8 cellular contexts compared by ENCODE assay signal in the genomic region with DNA sequence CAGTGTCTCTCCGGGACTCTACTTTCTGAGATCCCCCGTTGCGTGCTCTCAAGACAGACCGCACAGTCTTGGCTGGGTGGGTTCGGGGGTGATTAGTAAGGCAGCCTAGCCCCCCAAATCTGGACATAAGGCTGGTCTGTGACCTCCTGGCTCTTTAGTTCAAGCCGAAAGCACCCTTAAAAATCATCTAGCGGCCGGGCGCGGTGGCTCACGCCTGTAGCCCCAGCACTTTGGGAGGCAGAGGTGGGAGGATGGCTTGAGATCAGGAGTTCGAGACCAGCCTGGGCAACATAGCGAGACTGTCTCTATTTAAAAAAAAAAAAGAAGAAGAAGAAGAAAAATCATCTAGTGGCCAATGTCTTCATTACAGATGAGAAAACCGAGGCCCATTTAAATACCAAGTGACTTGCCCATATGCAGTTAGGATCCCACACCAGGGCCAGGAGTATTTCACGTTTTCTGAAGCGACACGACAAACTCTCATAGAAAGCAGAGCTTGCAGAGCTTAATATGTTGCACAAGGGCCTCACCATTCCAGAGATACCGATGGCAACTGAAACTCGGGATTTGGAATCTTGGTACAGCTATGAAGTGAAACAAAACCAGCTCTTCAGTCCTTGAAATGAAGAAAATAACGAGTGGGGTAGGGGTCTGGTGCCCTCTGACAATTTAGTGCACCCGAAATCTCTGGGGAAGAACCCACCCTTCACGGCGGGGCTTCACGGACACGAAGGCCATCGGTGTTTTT. TPM values are rescaled to one million over a fixed set of nuclear protein-coding genes. Genes with fewer than 3 reads are reported as not detected.
DNase-seq lines count a peak whose midpoint lies in the region; ATAC-seq, FAIRE-seq and TF ChIP-seq lines count a peak whose summit lies in the region.

No MANE protein-coding gene starts in this region.

- 47% methylated on average over 26 of the region's 26 CpGs for WGBS in GM12878 (ENCODE audit: insufficient coverage, insufficient replicate concordance, low lambda C conversion rate, missing lambda C conversion rate)
- 38% methylated on average over 19 of the region's 26 CpGs for WGBS in right lobe of liver (ENCODE audit: insufficient coverage, low coverage, low lambda C conversion rate, missing lambda C conversion rate)

- POLR2A ChIA-PET in GM12878 (lab: Charles Lee), result interaction anchor here (0.6 to 4.8 kb wide), 7 partner anchors 10 to 71 kb away, joined by 3 to 52 read pairs (median 5); no protein-coding TSS in a partner anchor

- DNase-seq in GM12878 (ENCODE audit: low read depth, low spot score) (no peak), right lobe of liver (no peak), upper lobe of right lung (no peak), NCI-H146 treated with DMSO at 0.1 percent for 48 hours (lab: John Stamatoyannopoulos, UW; ENCODE audit: unreplicated experiment) (no peak)

- H2AFZ ChIP-seq in Loucy (ENCODE audit: low read length) (peak overlapping the region; percentile 89), GM12878 (ENCODE audit: control insufficient read depth, low read depth, low read length) (peak overlapping the region; percentile 52)

- H3K4me3 ChIP-seq in Loucy (ENCODE audit: low read length, poor library complexity, severe bottlenecking), result peak overlapping the region; percentile 87
- peak overlapping the region; percentile 69 for H3K4me3 ChIP-seq in GM12878
- peak overlapping the region; percentile 62 to 84 (median 74) for H3K4me3 ChIP-seq in right lobe of liver
- peak overlapping the region; percentile 82 for H3K4me3 ChIP-seq in upper lobe of right lung

- no peak for FAIRE-seq in GM12878 (lab: Jason Lieb, UNC)

- H3K9me2 ChIP-seq in Loucy (replicated peaks; ENCODE audit: low read depth, low read length), result no peaks in the 10 kb centered on the region

- CTCF ChIA-PET in GM12878 (lab: Yijun Ruan, JAX), result interaction anchor here (0.8 to 11.3 kb wide), 5 partner anchors 11 to 1386 kb away, joined by 3 to 227 read pairs (median 3); no protein-coding TSS in a partner anchor

- SMC1A ChIA-PET in GM12878 (lab: Charles Lee; ENCODE audit: uncharacterized antibody, unreplicated experiment), result interaction anchor here (0.9 to 1.5 kb wide), 9 partner anchors 10 to 107 kb away, joined by 3 to 7 read pairs (median 3); no protein-coding TSS in a partner anchor

- no peak for TF ChIP-seq RAD21 in GM12878 (IDR thresholded peaks at IDR 0.05; ENCODE audit: insufficient read depth, low read depth, low read length)

- no peak for ATAC-seq in GM12878
- peak in 3 of 4 donors; percentile 1 to 17 (median 14) for ATAC-seq in right lobe of liver
- no peak for ATAC-seq in upper lobe of right lung
- ATAC-seq in GM21717 (IDR thresholded peaks at IDR 0.05; ENCODE audit: unreplicated experiment), result no peak
- no peak for ATAC-seq in HG02870 (IDR thresholded peaks at IDR 0.05; ENCODE audit: unreplicated experiment)

- H3K4me2 ChIP-seq in Loucy (ENCODE audit: low read depth, low read length, poor library complexity, severe bottlenecking), result peak overlapping the region; percentile 92
- peak overlapping the region; percentile 97 for H3K4me2 ChIP-seq in GM12878 (ENCODE audit: control insufficient read depth, insufficient read depth)

- H3F3A ChIP-seq in Loucy (ENCODE audit: low read depth), result no peaks in the 10 kb centered on the region

- TF ChIP-seq CTCF in C4-2B (conservative IDR thresholded peaks at IDR 0.05), result no peak; the same call in 1 of the 2 replicates
- no peak for TF ChIP-seq CTCF in Loucy (conservative IDR thresholded peaks at IDR 0.05; ENCODE audit: low read length)
- TF ChIP-seq CTCF in GM12878 (IDR thresholded peaks at IDR 0.05 in 2 of 3, conservative IDR thresholded peaks at IDR 0.05 in 1 of 3; ENCODE audit: control insufficient read depth in 2 of 3, extremely low read depth in 1 of 3, insufficient read depth in 1 of 3, low read depth in 3 of 3, low read length in 3 of 3), result 0 out of 6 replicates have a peak, but pooled peaks of 1 of the 3 experiments have one; percentile 4
- peak in 1 of 4 donors; percentile 22 for TF ChIP-seq CTCF in right lobe of liver (IDR thresholded peaks at IDR 0.05)
- no peak for TF ChIP-seq CTCF in upper lobe of right lung (IDR thresholded peaks at IDR 0.05)

- H4K20me1 ChIP-seq in Loucy (ENCODE audit: insufficient read depth, low read length, poor library complexity, severe bottlenecking), result peaks cover 31% of the 10 kb centered on the region
- H4K20me1 ChIP-seq in GM12878 (ENCODE audit: control insufficient read depth, insufficient read depth), result no peaks in the 10 kb centered on the region

- H3K36me3 ChIP-seq in Loucy (ENCODE audit: insufficient read depth, low read length) (no peaks in the 10 kb centered on the region), GM12878 (ENCODE audit: control insufficient read depth in 2 of 2, insufficient read depth in 2 of 2, low read length in 1 of 2) (peaks cover 0 to 4% of the 10 kb centered on the region in 2 experiments; a peak in 1 of 4 replicates), right lobe of liver (no peaks in the 10 kb centered on the region), upper lobe of right lung (no peaks in the 10 kb centered on the region)

- intact Hi-C loops in GM12878 (cut with micrococcal nuclease; ENCODE audit: unreplicated experiment) (loop anchor here (10.0 kb wide), 1 partner anchor 430 kb away; no protein-coding TSS in a partner anchor), right lobe of liver (cut with DNase I) (no loop called here), upper lobe of right lung (cut with DNase I) (no loop called here)

- H3K9ac ChIP-seq in Loucy (ENCODE audit: low read depth, low read length, poor library complexity, severe bottlenecking) (peak overlapping the region; percentile 94), GM12878 (ENCODE audit: control insufficient read depth, insufficient read depth, low read length) (peak overlapping the region; percentile 63)

- peaks cover 50% of the 10 kb centered on the region for H3K4me1 ChIP-seq in Loucy (ENCODE audit: insufficient read depth, low read length, poor library complexity, severe bottlenecking)
- peaks cover 27% of the 10 kb centered on the region for H3K4me1 ChIP-seq in GM12878 (ENCODE audit: control insufficient read depth, insufficient read depth, low read length)
- H3K4me1 ChIP-seq in right lobe of liver, result peaks cover 0 to 31% (median 3%) of the 10 kb centered on the region in 4 donors
- peaks cover 35% of the 10 kb centered on the region for H3K4me1 ChIP-seq in upper lobe of right lung

- no peak for TF ChIP-seq POLR2A in GM12878 (IDR thresholded peaks at IDR 0.05; ENCODE audit: low read depth, low read length)
- no peak for TF ChIP-seq POLR2A in right lobe of liver (IDR thresholded peaks at IDR 0.05)

- peak overlapping the region; percentile 96 for H3K27ac ChIP-seq in C4-2B
- H3K27ac ChIP-seq in GM12878 (ENCODE audit: control insufficient read depth, insufficient read depth), result peak overlapping the region; percentile 77
- H3K27ac ChIP-seq in right lobe of liver, result peak overlapping the region; percentile 95 to 97 (median 95)
- H3K27ac ChIP-seq in upper lobe of right lung, result peak overlapping the region; percentile 92

- TSS peak; percentile 96 for BruUV-seq in GM12878 (replicated peaks; lab: Mats Ljungman, UMichigan)

- H3K27me3 ChIP-seq in Loucy (ENCODE audit: insufficient read depth, low read length, poor library complexity, severe bottlenecking) (no peaks in the 10 kb centered on the region), GM12878 (replicated peaks in 1 of 2; ENCODE audit: control insufficient read depth in 2 of 2, insufficient read depth in 2 of 2, low read length in 1 of 2) (no peaks in the 10 kb centered on the region), right lobe of liver (no peaks in the 10 kb centered on the region), upper lobe of right lung (no peaks in the 10 kb centered on the region)

- in situ Hi-C loops in GM12878 (cut with MboI), result no loop called here

- RAD21 ChIA-PET in GM12878 (lab: Charles Lee; ENCODE audit: unreplicated experiment), result interaction anchor here (0.9 to 4.6 kb wide), 10 partner anchors 9 to 508 kb away, joined by 3 to 28 read pairs (median 4); no protein-coding TSS in a partner anchor

- H3K79me2 ChIP-seq in Loucy (ENCODE audit: insufficient read depth, low read length) (peaks cover 43% of the 10 kb centered on the region), GM12878 (ENCODE audit: control insufficient read depth, insufficient read depth, low read length) (peaks cover 41% of the 10 kb centered on the region)

- TF ChIP-seq EP300 in GM12878 (IDR thresholded peaks at IDR 0.05; ENCODE audit: borderline replicate concordance in 1 of 2, control insufficient read depth in 1 of 2, low read depth in 2 of 2, low read length in 2 of 2), result no peak

- H3K9me3 ChIP-seq in Loucy (ENCODE audit: insufficient read depth, low read depth, low read length) (no peaks in the 10 kb centered on the region), GM12878 (replicated peaks; ENCODE audit: control insufficient read depth, insufficient read depth, low read length) (no peaks in the 10 kb centered on the region; the same call in 2 of the 3 replicates), right lobe of liver (no peaks in the 10 kb centered on the region), upper lobe of right lung (no peaks in the 10 kb centered on the region)

RNA-seq across cellular contexts. Expression of gene HILPDA, which starts 0.7 kb away (rescaled TPM):
- 232 and 244 TPM in 2 replicates for total RNA-seq in GM12878 (2013; cell fraction: nucleolus; rRNA removed)
- total RNA-seq in GM12878 (2014; rRNA removed) (15.1 and 16.4 TPM in 2 replicates), GM12878 (2014; rRNA removed; fragmentation: Illumina TruSeq; extraction: Trizol) (19.6 and 21.2 TPM in 2 replicates), GM12878 (2021) (12.0 and 14.1 TPM in 2 replicates), right lobe of liver (10 to 100 TPM in 1 of 6 experiments, 1 to 10 TPM in 5; 1.8 to 60.6 (median 3.6) TPM), upper lobe of right lung (8.9 TPM)
- polyA plus RNA-seq in GM12878 (2011; ENCODE audit: low read depth), result 22.4 TPM
- polyA plus RNA-seq in GM12878 (2011; rRNA removed) (198 and 232 TPM in 2 replicates), GM12878 (2014; fragmentation: Illumina TruSeq; extraction: Trizol) (22.1 and 24.2 TPM in 2 replicates), GM12878 (2014; fragmentation: Nextera tagmentation; extraction: Ambion mirVana) (10 to 100 TPM; 37.4 to 44.0 TPM), GM12878 (2014; rRNA removed) (26.1 and 29.6 TPM in 2 replicates), GM12878 (2016; fragmentation: Nextera tagmentation; extraction: Ambion mirVana) (10 to 100 TPM; 24.5 to 28.4 TPM)
- polyA plus RNA-seq in GM12878 (2011; cell fraction: cytosol; rRNA removed), result 184 and 280 TPM in 2 replicates
- 85.4 and 130 TPM in 2 replicates for polyA plus RNA-seq in GM12878 (2011; cell fraction: nucleus; rRNA removed)
- polyA plus RNA-seq in GM12878 (2012), result 26.2 and 86.6 TPM in 2 replicates
- 141 and 166 TPM in 2 replicates for polyA minus RNA-seq in GM12878 (2011; rRNA and poly(A)+ RNA removed)
- 42.1 and 54.1 TPM in 2 replicates for polyA minus RNA-seq in GM12878 (2011; cell fraction: cytosol; rRNA and poly(A)+ RNA removed)
- polyA minus RNA-seq in GM12878 (2011; cell fraction: nucleus; rRNA and poly(A)+ RNA removed), result 97.8 and 100.0 TPM in 2 replicates

RNA-seq across cellular contexts. Expression of gene METTL2B, which starts 21.6 kb away (rescaled TPM):
- 56.9 and 63.6 TPM in 2 replicates for total RNA-seq in GM12878 (2013; cell fraction: nucleolus; rRNA removed)
- total RNA-seq in GM12878 (2014; rRNA removed) (26.8 and 29.4 TPM in 2 replicates), GM12878 (2014; rRNA removed; fragmentation: Illumina TruSeq; extraction: Trizol) (35.3 and 36.9 TPM in 2 replicates), GM12878 (2021) (27.7 and 28.1 TPM in 2 replicates), right lobe of liver (10 to 100 TPM; 10.8 to 15.1 (median 13.6) TPM), upper lobe of right lung (22.1 TPM)
- polyA plus RNA-seq in GM12878 (2011; ENCODE audit: low read depth), result 14.2 TPM
- polyA plus RNA-seq in GM12878 (2011; rRNA removed) (36.4 and 37.8 TPM in 2 replicates), GM12878 (2014; fragmentation: Illumina TruSeq; extraction: Trizol) (36.6 and 51.7 TPM in 2 replicates), GM12878 (2014; fragmentation: Nextera tagmentation; extraction: Ambion mirVana) (10 to 100 TPM; 40.5 to 48.4 TPM), GM12878 (2014; rRNA removed) (18.9 and 20.7 TPM in 2 replicates), GM12878 (2016; fragmentation: Nextera tagmentation; extraction: Ambion mirVana) (10 to 100 TPM; 43.4 to 43.5 TPM)
- polyA plus RNA-seq in GM12878 (2011; cell fraction: cytosol; rRNA removed), result 19.7 and 23.3 TPM in 2 replicates
- polyA plus RNA-seq in GM12878 (2011; cell fraction: nucleus; rRNA removed), result 13.0 and 13.3 TPM in 2 replicates
- 12.6 and 13.7 TPM in 2 replicates for polyA plus RNA-seq in GM12878 (2012)
- polyA minus RNA-seq in GM12878 (2011; rRNA and poly(A)+ RNA removed), result 36.3 and 48.1 TPM in 2 replicates
- polyA minus RNA-seq in GM12878 (2011; cell fraction: cytosol; rRNA and poly(A)+ RNA removed), result 13.0 and 15.1 TPM in 2 replicates
- 18.3 and 38.9 TPM in 2 replicates for polyA minus RNA-seq in GM12878 (2011; cell fraction: nucleus; rRNA and poly(A)+ RNA removed)

RNA-seq across cellular contexts. Expression of gene IMPDH1, which starts 45.2 kb away (rescaled TPM):
- 38.3 and 43.9 TPM in 2 replicates for total RNA-seq in GM12878 (2013; cell fraction: nucleolus; rRNA removed)
- total RNA-seq in GM12878 (2014; rRNA removed), result 48.4 and 51.7 TPM in 2 replicates
- total RNA-seq in GM12878 (2014; rRNA removed; fragmentation: Illumina TruSeq; extraction: Trizol), result 27.7 and 31.4 TPM in 2 replicates
- total RNA-seq in GM12878 (2021), result 56.0 and 61.3 TPM in 2 replicates
- polyA plus RNA-seq in GM12878 (2011; ENCODE audit: low read depth), result 8.8 TPM
- polyA plus RNA-seq in GM12878 (2011; rRNA removed), result 18.5 and 34.8 TPM in 2 replicates
- 34.6 and 42.3 TPM in 2 replicates for polyA plus RNA-seq in GM12878 (2011; cell fraction: cytosol; rRNA removed)
- polyA plus RNA-seq in GM12878 (2011; cell fraction: nucleus; rRNA removed), result 84.6 and 84.9 TPM in 2 replicates
- 24.1 and 28.3 TPM in 2 replicates for polyA plus RNA-seq in GM12878 (2012)
- 10.5 and 24.0 TPM in 2 replicates for polyA plus RNA-seq in GM12878 (2014; fragmentation: Illumina TruSeq; extraction: Trizol)
- 1 to 10 TPM in 1 of 2 experiments, under 1 TPM in 1; 0.50 to 1.5 TPM for polyA plus RNA-seq in GM12878 (2014; fragmentation: Nextera tagmentation; extraction: Ambion mirVana)
- polyA plus RNA-seq in GM12878 (2014; rRNA removed), result 50.8 and 55.9 TPM in 2 replicates
- 10 to 100 TPM; 48.7 to 58.3 TPM for polyA plus RNA-seq in GM12878 (2016; fragmentation: Nextera tagmentation; extraction: Ambion mirVana)
- 28.6 and 35.3 TPM in 2 replicates for polyA minus RNA-seq in GM12878 (2011; rRNA and poly(A)+ RNA removed)
- 19.9 and 22.7 TPM in 2 replicates for polyA minus RNA-seq in GM12878 (2011; cell fraction: cytosol; rRNA and poly(A)+ RNA removed)
- polyA minus RNA-seq in GM12878 (2011; cell fraction: nucleus; rRNA and poly(A)+ RNA removed), result 20.3 and 40.6 TPM in 2 replicates
- 1 to 10 TPM; 3.0 to 9.8 (median 5.5) TPM for total RNA-seq in right lobe of liver
- total RNA-seq in upper lobe of right lung, result 59.8 TPM

Comparison
In these comparisons a context has a peak if more than half of its experiments do, and no peak if none do; other contexts are left out.
1. ATAC-seq: peak in right lobe of liver (3 of 4); none in GM12878 (single experiment), upper lobe of right lung (single experiment), GM21717 (single experiment) and HG02870 (single experiment).
2. Peak in every context shown above with its lines, with median percentiles within 50 percentile points of each other: H3K27ac ChIP-seq and H3K4me3 ChIP-seq.